Comparison of ENCODE assay signal across 8 cellular contexts in genomic region chr4:7206856-7207567, GRCh38. TPM values are rescaled to one million over a fixed set of nuclear protein-coding genes. Genes with fewer than 3 reads are reported as not detected.
DNase-seq lines count a peak whose midpoint lies in the region; ATAC-seq and TF ChIP-seq lines count a peak whose summit lies in the region.

No MANE protein-coding gene starts in this region.

- H3K4me2 ChIP-seq in hepatocyte (peak overlapping the region; percentile 25), OCI-LY7 (ENCODE audit: low read length) (no peak overlapping the region)

- H3K79me2 ChIP-seq in hepatocyte (no peaks in the 10 kb centered on the region), OCI-LY7 (ENCODE audit: insufficient read depth, low read depth, low read length) (no peaks in the 10 kb centered on the region)

- no peaks in the 10 kb centered on the region for H3K9me2 ChIP-seq in hepatocyte (replicated peaks; ENCODE audit: insufficient read depth)
- H3K9me2 ChIP-seq in OCI-LY7 (ENCODE audit: insufficient read depth, low read length) = no peaks in the 10 kb centered on the region

- BruUV-seq in OCI-LY7 (replicated peaks; lab: Mats Ljungman, UMichigan) = no TSS peak

- TF ChIP-seq CTCF in hepatocyte (IDR thresholded peaks at IDR 0.05; ENCODE audit: poor library complexity) (no peak), OCI-LY7 (conservative IDR thresholded peaks at IDR 0.05; ENCODE audit: low read length) (no peak)

- H3K9me3 ChIP-seq in hepatocyte (ENCODE audit: low read depth) (no peaks in the 10 kb centered on the region), OCI-LY7 (ENCODE audit: low read length) (no peaks in the 10 kb centered on the region)

- peak; percentile 79 for DNase-seq in GM04504 (ENCODE audit: low read depth)
- DNase-seq in anterior cingulate cortex (lab: John Stamatoyannopoulos, UW) = peak in 52 of 58 donors; percentile 13 to 86 (median 62)
- DNase-seq in hepatocyte (ENCODE audit: low spot score) = peak; percentile 89
- DNase-seq in sciatic nerve (ENCODE audit: low spot score) = peak; percentile 89
- no peak for DNase-seq in OCI-LY7 (ENCODE audit: low spot score)

- CTCF ChIA-PET in OCI-LY7 (lab: Charles Lee; ENCODE audit: unreplicated experiment) = no interaction called here

- ATAC-seq in sciatic nerve = peak; percentile 95
- no peak for ATAC-seq in HG03159 (IDR thresholded peaks at IDR 0.05; ENCODE audit: unreplicated experiment)
- ATAC-seq in HG03469 (IDR thresholded peaks at IDR 0.05; ENCODE audit: unreplicated experiment) = no peak
- no peak for ATAC-seq in GM21367 (IDR thresholded peaks at IDR 0.05; ENCODE audit: unreplicated experiment)

- peak overlapping the region; percentile 78 for H3K27ac ChIP-seq in hepatocyte
- no peak overlapping the region for H3K27ac ChIP-seq in OCI-LY7 (ENCODE audit: low read depth, low read length, poor library complexity, severe bottlenecking)

- intact Hi-C loops in sciatic nerve (cut with DNase I) (no loop called here), OCI-LY7 (cut with micrococcal nuclease; ENCODE audit: unreplicated experiment) (no loop called here)

- H3K4me1 ChIP-seq in hepatocyte (ENCODE audit: insufficient read depth) = peaks cover 17% of the 10 kb centered on the region
- no peaks in the 10 kb centered on the region for H3K4me1 ChIP-seq in OCI-LY7 (ENCODE audit: insufficient read depth, low read length, poor library complexity, severe bottlenecking)

- no peak overlapping the region for H2AFZ ChIP-seq in hepatocyte
- H2AFZ ChIP-seq in OCI-LY7 (ENCODE audit: low read length) = no peak overlapping the region

- 52% methylated on average over 18 of the region's 21 CpGs for WGBS in hepatocyte (ENCODE audit: low lambda C conversion rate, missing lambda C conversion rate)

- no peaks in the 10 kb centered on the region for H4K20me1 ChIP-seq in hepatocyte (ENCODE audit: insufficient read depth, poor library complexity, severe bottlenecking)
- H4K20me1 ChIP-seq in OCI-LY7 (ENCODE audit: insufficient read depth, low read length) = no peaks in the 10 kb centered on the region

- H3K36me3 ChIP-seq in hepatocyte (replicated peaks; ENCODE audit: insufficient read depth, low read depth) (no peaks in the 10 kb centered on the region), OCI-LY7 (ENCODE audit: insufficient read depth, low read length) (no peaks in the 10 kb centered on the region)

- H3K27me3 ChIP-seq in hepatocyte = no peaks in the 10 kb centered on the region

- POLR2A ChIA-PET in OCI-LY7 (lab: Charles Lee) = no interaction called here

- H3K4me3 ChIP-seq in hepatocyte = no peak overlapping the region
- H3K4me3 ChIP-seq in OCI-LY7 (ENCODE audit: low read depth, low read length, poor library complexity, severe bottlenecking) = no peak overlapping the region

RNA-seq across cellular contexts. Expression of gene SORCS2, which starts 14.7 kb away (rescaled TPM):
- total RNA-seq in hepatocyte (1.6 and 2.4 TPM in 2 replicates), sciatic nerve (52.5 TPM), OCI-LY7 (2022) (not detected in 2 replicates)
- 1.1 and 4.8 TPM in 2 replicates for polyA plus RNA-seq in hepatocyte
- total RNA-seq in OCI-LY7 (2014; rRNA removed; shearing (Covaris generic)) = 0.03 TPM in 1 of 2 replicates, not detected in the other

Comparison
In these comparisons a context has a peak if more than half of its experiments do, and no peak if none do; other contexts are left out.
1. RNA of gene SORCS2, which starts 14.7 kb away (total RNA-seq): 52.5 TPM in sciatic nerve (single experiment); 1.6 to 2.4 TPM in hepatocyte and 0.03 TPM in OCI-LY7; every median in the first group is over 10 times any median in the second.